ENCODE assay signal across 8 cellular contexts in the genomic region with DNA sequence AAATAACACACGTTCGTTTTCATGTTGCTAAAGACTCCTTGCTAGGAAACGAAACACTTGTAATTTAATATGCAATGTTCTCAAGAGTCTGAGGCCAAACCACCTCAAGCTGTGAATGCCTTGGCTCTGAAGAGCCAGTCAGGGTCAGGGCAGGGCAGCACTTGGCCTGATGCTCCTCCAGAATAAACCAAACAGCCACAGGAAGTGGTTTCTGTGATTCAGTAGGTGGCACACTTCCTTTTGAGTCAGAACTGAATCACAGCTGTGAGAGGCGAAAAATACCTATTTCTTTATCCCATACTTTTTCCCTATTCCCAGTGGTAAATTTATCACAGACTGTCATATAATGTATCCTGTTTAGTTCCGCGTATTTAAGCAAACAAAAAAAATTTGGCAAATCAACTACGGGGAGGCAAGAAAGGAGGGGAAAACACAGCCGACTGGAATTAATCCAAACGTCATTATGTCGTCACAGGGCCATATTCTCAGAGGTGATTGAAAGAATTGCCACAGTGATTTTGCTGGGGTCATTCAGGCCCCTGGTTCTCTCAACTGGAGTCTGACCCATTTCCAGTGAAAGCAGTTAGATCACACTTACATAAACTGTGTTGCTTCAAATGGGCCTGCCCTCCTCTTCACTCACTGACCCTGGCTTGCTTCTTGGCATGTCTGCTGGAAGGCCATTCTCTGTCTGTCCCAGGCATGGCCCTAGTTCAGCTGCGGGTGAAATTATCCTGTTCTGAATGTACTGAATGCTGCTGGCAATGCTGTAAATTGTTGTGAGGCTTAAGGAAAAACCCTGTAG.
DNase-seq lines count a peak whose midpoint lies in the region; ATAC-seq and TF ChIP-seq lines count a peak whose summit lies in the region.

No MANE protein-coding gene starts in this region.

- H3K27me3 ChIP-seq in muscle layer of duodenum (ENCODE audit: low read depth, low read length), result no peaks in the 10 kb centered on the region

- peak; percentile 16 for DNase-seq in NCI-H510A treated with DMSO at 0.1 percent for 48 hours (lab: John Stamatoyannopoulos, UW)
- DNase-seq in NCI-H510A (lab: John Stamatoyannopoulos, UW), result no peak
- peak; percentile 14 for DNase-seq in NCI-H774 (lab: John Stamatoyannopoulos, UW)
- peak; percentile 42 for DNase-seq in activated CD8-positive, alpha-beta memory T cell treated with anti-CD3 and anti-CD28 coated beads, Interleukin-2, amount 50 U/mL, for 1 hour (ENCODE audit: extremely low read depth)
- DNase-seq in endothelial cell (ENCODE audit: low spot score), result no peak

- ATAC-seq in HG02938 (IDR thresholded peaks at IDR 0.05; ENCODE audit: unreplicated experiment), result peak; percentile 89
- ATAC-seq in stimulated activated memory B cell treated with anti-CD40 and anti-IgM and Interleukin-4, amounts not matched to agents 10 μg/mL and 1 μg/mL and 100 μg/mL, for 72 hours, result peak; percentile 96

- H3K36me3 ChIP-seq in muscle layer of duodenum (ENCODE audit: control insufficient read depth in 1 of 2, insufficient read depth in 2 of 2, low read length in 2 of 2), result no peaks in the 10 kb centered on the region

- H3K27ac ChIP-seq in muscle layer of duodenum (ENCODE audit: low read length), result peak overlapping the region; percentile 86

- H3K4me1 Mint-ChIP-seq in endothelial cell (ENCODE audit: unreplicated experiment), result peaks cover 17% of the 10 kb centered on the region
- H3K4me1 Mint-ChIP-seq in stimulated activated memory B cell treated with anti-CD40 and anti-IgM and Interleukin-4, amounts not matched to agents 10 μg/mL and 1 μg/mL and 100 μg/mL, for 72 hours, result peaks cover 54% of the 10 kb centered on the region

- peak overlapping the region; percentile 72 for H3K27ac Mint-ChIP-seq in endothelial cell (ENCODE audit: unreplicated experiment)
- H3K27ac Mint-ChIP-seq in stimulated activated memory B cell treated with anti-CD40 and anti-IgM and Interleukin-4, amounts not matched to agents 10 μg/mL and 1 μg/mL and 100 μg/mL, for 72 hours, result peak overlapping the region; percentile 19

- peaks cover 4% of the 10 kb centered on the region for H3K27me3 Mint-ChIP-seq in endothelial cell (ENCODE audit: unreplicated experiment)
- H3K27me3 Mint-ChIP-seq in stimulated activated memory B cell treated with anti-CD40 and anti-IgM and Interleukin-4, amounts not matched to agents 10 μg/mL and 1 μg/mL and 100 μg/mL, for 72 hours, result no peaks in the 10 kb centered on the region

- H3K36me3 Mint-ChIP-seq in endothelial cell (ENCODE audit: low read depth, unreplicated experiment), result no peaks in the 10 kb centered on the region
- H3K36me3 Mint-ChIP-seq in stimulated activated memory B cell treated with anti-CD40 and anti-IgM and Interleukin-4, amounts not matched to agents 10 μg/mL and 1 μg/mL and 100 μg/mL, for 72 hours, result no peaks in the 10 kb centered on the region

- H3K9me3 Mint-ChIP-seq in endothelial cell (ENCODE audit: unreplicated experiment), result no peaks in the 10 kb centered on the region
- no peaks in the 10 kb centered on the region for H3K9me3 Mint-ChIP-seq in stimulated activated memory B cell treated with anti-CD40 and anti-IgM and Interleukin-4, amounts not matched to agents 10 μg/mL and 1 μg/mL and 100 μg/mL, for 72 hours

- peaks cover 11 to 33% of the 10 kb centered on the region in 2 donors for H3K4me1 ChIP-seq in muscle layer of duodenum (ENCODE audit: control insufficient read depth in 1 of 2, insufficient read depth in 2 of 2, low read length in 2 of 2)

- TF ChIP-seq CTCF in endothelial cell (IDR thresholded peaks at IDR 0.05; ENCODE audit: unreplicated experiment), result no peak

- H3K4me3 Mint-ChIP-seq in endothelial cell (ENCODE audit: unreplicated experiment), result no peak overlapping the region
- no peak overlapping the region for H3K4me3 Mint-ChIP-seq in stimulated activated memory B cell treated with anti-CD40 and anti-IgM and Interleukin-4, amounts not matched to agents 10 μg/mL and 1 μg/mL and 100 μg/mL, for 72 hours

- no peaks in the 10 kb centered on the region for H3K9me3 ChIP-seq in muscle layer of duodenum (ENCODE audit: control insufficient read depth in 1 of 2, low read length in 2 of 2)

- no peak overlapping the region for H3K4me3 ChIP-seq in muscle layer of duodenum (ENCODE audit: low read depth in 1 of 2, low read length in 2 of 2)

Comparison
In these comparisons a context has a peak if more than half of its experiments do, and no peak if none do; other contexts are left out.
1. DNase-seq: peak in NCI-H510A treated with DMSO at 0.1 percent for 48 hours (single experiment), NCI-H774 (single experiment) and activated CD8-positive, alpha-beta memory T cell treated with anti-CD3 and anti-CD28 coated beads, Interleukin-2, amount 50 U/mL, for 1 hour (single experiment); none in NCI-H510A (single experiment) and endothelial cell (single experiment).